In genomic region chr20:18466574-18466893, GRCh38 we compare ENCODE assay signal across 8 cellular contexts. TPM values are rescaled to one million over a fixed set of nuclear protein-coding genes. Genes with fewer than 3 reads are reported as not detected.
DNase-seq lines count a peak whose midpoint lies in the region; ATAC-seq and TF ChIP-seq lines count a peak whose summit lies in the region.

No MANE protein-coding gene starts in this region.

- H3K27ac ChIP-seq in liver (ENCODE audit: low read depth in 1 of 2, low read length in 2 of 2) (peak overlapping the region in 1 of 2 donors; percentile 93), upper lobe of left lung (peak overlapping the region; percentile 79 to 90 (median 84))

- TF ChIP-seq RAD21 in liver (IDR thresholded peaks at IDR 0.05): no peak

- peaks cover 12% of the 10 kb centered on the region for H3K27me3 Mint-ChIP-seq in brain

- peaks cover 8% of the 10 kb centered on the region for H3K36me3 Mint-ChIP-seq in brain

- peak; percentile 10 for ATAC-seq in GM19043 (IDR thresholded peaks at IDR 0.05; ENCODE audit: low read depth, unreplicated experiment)
- ATAC-seq in HG03520 (IDR thresholded peaks at IDR 0.05; ENCODE audit: unreplicated experiment): peak; percentile 7
- ATAC-seq in upper lobe of left lung (ENCODE audit: low FRiP score in 2 of 2): peak; percentile 77 to 79

- no peaks in the 10 kb centered on the region for H3K9me3 ChIP-seq in liver (ENCODE audit: control insufficient read depth in 4 of 4, low read length in 3 of 4)
- H3K9me3 ChIP-seq in upper lobe of left lung: no peaks in the 10 kb centered on the region

- H3K27ac Mint-ChIP-seq in brain: peak overlapping the region; percentile 99 to 100 (median 100)

- no peak for TF ChIP-seq POLR2A in upper lobe of left lung (IDR thresholded peaks at IDR 0.05)

- no peak overlapping the region for H3K9ac ChIP-seq in liver (ENCODE audit: low read depth in 1 of 2, low read length in 2 of 2)

- H3K27me3 ChIP-seq in liver (ENCODE audit: control insufficient read depth in 4 of 4, insufficient read depth in 4 of 4, low read length in 3 of 4): no peaks in the 10 kb centered on the region
- H3K27me3 ChIP-seq in upper lobe of left lung: no peaks in the 10 kb centered on the region

- H3K36me3 ChIP-seq in liver (ENCODE audit: control insufficient read depth in 4 of 4, insufficient read depth in 3 of 4, low read depth in 1 of 4, low read length in 3 of 4) (peaks cover 0 to 5% (median 2%) of the 10 kb centered on the region in 4 donors), upper lobe of left lung (peaks cover 0 to 20% (median 6%) of the 10 kb centered on the region in 4 donors)

- no peak for TF ChIP-seq EP300 in upper lobe of left lung (IDR thresholded peaks at IDR 0.05)

- H3K9me3 Mint-ChIP-seq in brain: no peaks in the 10 kb centered on the region

- DNase-seq in 8988T: peak; percentile 58
- no peak for DNase-seq in upper lobe of left lung
- no peak for DNase-seq in NCI-H2171 (lab: John Stamatoyannopoulos, UW)
- no peak for DNase-seq in NCI-H187 treated with DMSO at 0.1 percent for 48 hours (lab: John Stamatoyannopoulos, UW)

- 1% methylated on average over 15 of the region's 15 CpGs for WGBS in liver
- 1 to 2% methylated on average over 15 of the region's 15 CpGs for WGBS in upper lobe of left lung, 2 donors

- peak overlapping the region; percentile 79 to 96 (median 95) for H3K4me3 ChIP-seq in liver (ENCODE audit: low read depth in 1 of 3, low read length in 3 of 3)
- peak overlapping the region; percentile 88 to 96 (median 90) for H3K4me3 ChIP-seq in upper lobe of left lung

- H3K4me3 Mint-ChIP-seq in brain: peak overlapping the region; percentile 95 to 99 (median 98)

- H3K4me1 ChIP-seq in liver (ENCODE audit: control insufficient read depth in 4 of 4, insufficient read depth in 4 of 4, low read length in 3 of 4): peaks cover 3 to 26% (median 20%) of the 10 kb centered on the region in 4 donors
- peaks cover 12 to 20% (median 17%) of the 10 kb centered on the region in 4 donors for H3K4me1 ChIP-seq in upper lobe of left lung

- peaks cover 47% of the 10 kb centered on the region for H3K4me1 Mint-ChIP-seq in brain

- TF ChIP-seq CTCF in brain (conservative IDR thresholded peaks at IDR 0.05): no peak
- TF ChIP-seq CTCF in liver (IDR thresholded peaks at IDR 0.05; ENCODE audit: low read depth, low read length, missing input control): no peak
- no peak for TF ChIP-seq CTCF in upper lobe of left lung (IDR thresholded peaks at IDR 0.05)

TF ChIP-seq in liver, 16 proteins besides CTCF, POLR2A, EP300 and RAD21:
- TF ChIP-seq GABPA (IDR thresholded peaks at IDR 0.05 in 1 of 2, conservative IDR thresholded peaks at IDR 0.05 in 1 of 2) (no peak), EGR1 (IDR thresholded peaks at IDR 0.05; ENCODE audit: low read depth in 2 of 2) (no peak), MAX (IDR thresholded peaks at IDR 0.05) (no peak), HNF4G (IDR thresholded peaks at IDR 0.05) (no peak), RXRA (IDR thresholded peaks at IDR 0.05) (no peak), JUND (IDR thresholded peaks at IDR 0.05) (no peak), SP1 (IDR thresholded peaks at IDR 0.05) (no peak), TAF1 (conservative IDR thresholded peaks at IDR 0.05) (no peak), REST (IDR thresholded peaks at IDR 0.05) (no peak), FOXA1 (IDR thresholded peaks at IDR 0.05) (no peak), ZBTB33 (IDR thresholded peaks at IDR 0.05) (no peak), NR2F2 (IDR thresholded peaks at IDR 0.05) (no peak), YY1 (IDR thresholded peaks at IDR 0.05) (no peak)
- TF ChIP-seq, protein P1, sequence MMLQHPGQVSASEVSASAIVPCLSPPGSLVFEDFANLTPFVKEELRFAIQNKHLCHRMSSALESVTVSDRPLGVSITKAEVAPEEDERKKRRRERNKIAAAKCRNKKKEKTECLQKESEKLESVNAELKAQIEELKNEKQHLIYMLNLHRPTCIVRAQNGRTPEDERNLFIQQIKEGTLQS (IDR thresholded peaks at IDR 0.05): no peak

RNA-seq across cellular contexts. Expression of gene DZANK1, which starts 0.3 kb away (rescaled TPM):
- polyA plus RNA-seq in brain (ENCODE audit: insufficient read depth, low read depth, low replicate concordance) (2.5 TPM), liver (under 1 TPM; 0.19 to 0.33 TPM)
- total RNA-seq in liver (under 1 TPM; 0.28 to 0.84 TPM), upper lobe of left lung (10 to 100 TPM in 2 of 6 donors, 1 to 10 TPM in 4; 1.8 to 12.8 (median 4.4) TPM)

RNA-seq across cellular contexts. Expression of gene POLR3F, which starts 0.7 kb away (rescaled TPM):
- 7.4 TPM for polyA plus RNA-seq in brain (ENCODE audit: insufficient read depth, low read depth, low replicate concordance)
- total RNA-seq in liver: 1 to 10 TPM; 3.3 to 9.8 TPM
- 1 to 10 TPM; 2.5 to 3.1 TPM for polyA plus RNA-seq in liver
- total RNA-seq in upper lobe of left lung: 1 to 10 TPM; 3.1 to 9.7 (median 6.7) TPM

RNA-seq across cellular contexts. Expression of gene RBBP9, which starts 30.5 kb away (rescaled TPM):
- polyA plus RNA-seq in brain (ENCODE audit: insufficient read depth, low read depth, low replicate concordance): 23.0 TPM
- 1 to 10 TPM; 7.2 to 9.5 TPM for total RNA-seq in liver
- polyA plus RNA-seq in liver: 1 to 10 TPM; 6.4 to 6.8 TPM
- 10 to 100 TPM in 4 of 6 donors, 1 to 10 TPM in 2; 6.9 to 32.0 (median 15.0) TPM for total RNA-seq in upper lobe of left lung

RNA-seq across cellular contexts. Expression of gene SEC23B, which starts 41.2 kb away (rescaled TPM):
- polyA plus RNA-seq in brain (ENCODE audit: insufficient read depth, low read depth, low replicate concordance) (51.9 TPM), liver (10 to 100 TPM; 12.8 to 33.2 TPM)
- total RNA-seq in liver (10 to 100 TPM; 36.5 to 54.3 TPM), upper lobe of left lung (10 to 100 TPM; 21.3 to 74.3 (median 64.2) TPM)

Comparison
In these comparisons a context has a peak if more than half of its experiments do, and no peak if none do; other contexts are left out.
1. ATAC-seq: peak in every context shown above with its lines; median percentile 78 in upper lobe of left lung; 10 in GM19043; 7 in HG03520.